ENCODE assay signal across 10 cellular contexts in the genomic region with DNA sequence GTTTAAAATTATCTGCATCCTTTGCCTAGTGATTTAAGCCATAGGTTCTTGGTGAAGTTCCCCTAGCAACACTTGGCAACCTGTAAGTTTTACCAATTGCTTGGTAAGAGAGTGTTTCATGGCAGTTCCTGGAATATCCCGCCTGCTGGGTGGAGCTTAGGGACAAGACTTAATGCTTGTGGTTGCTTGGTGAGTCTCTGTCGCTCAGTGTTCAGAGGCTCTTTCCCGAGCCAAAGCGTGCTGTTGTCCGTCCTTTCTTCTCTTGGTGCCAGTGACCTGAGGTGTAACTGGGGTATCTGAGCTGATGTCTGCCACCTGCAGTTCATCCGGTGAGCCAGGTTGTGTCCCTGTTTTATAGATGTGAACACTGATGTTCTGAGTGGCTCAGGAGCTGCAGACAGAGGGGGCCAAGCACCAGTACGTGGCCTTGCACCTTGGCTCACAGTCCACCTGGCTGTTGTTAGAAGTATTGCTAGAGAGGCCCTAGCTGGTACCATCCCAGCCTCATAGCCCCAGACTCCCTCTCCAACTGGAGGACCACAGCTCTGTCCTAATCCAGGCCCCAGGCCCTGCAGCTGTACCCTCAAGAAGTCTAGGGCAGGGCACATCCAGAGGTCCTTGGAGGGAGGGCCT. TPM values are rescaled to one million over a fixed set of nuclear protein-coding genes. Genes with fewer than 3 reads are reported as not detected.
DNase-seq lines count a peak whose midpoint lies in the region; ATAC-seq and FAIRE-seq lines count a peak whose summit lies in the region.
"Had no signal": no experiment of that assay in that cellular context is flagged by ENCODE, and none has a peak within 500 bp of the region (broad histone marks: within the 10 kb centered on the region; RNA-seq: fewer than 3 reads in every experiment).

No MANE protein-coding gene starts in this region.

- no peak overlapping the region for H3K23ac ChIP-seq in mesendoderm (ENCODE audit: low read length)

- no peak overlapping the region for H3K9ac ChIP-seq in mesendoderm (ENCODE audit: low read length)

- no CpG with 5 or more reads among the region's 7 CpGs for WGBS in mesendoderm (ENCODE audit: extremely low coverage, insufficient coverage, low lambda C conversion rate)

- no peak overlapping the region for H3K4me3 Mint-ChIP-seq in central memory CD8-positive, alpha-beta T cell
- H3K4me3 Mint-ChIP-seq: T-helper 1 cell treated with Interleukin-12 subunit alpha and Interleukin-12 subunit beta and Interleukin-4 antibody, amounts not matched to agents 30 μg/mL and 1 μg/mL, for 36 hours had no signal

- no peak overlapping the region for H3K27ac ChIP-seq in mesendoderm (ENCODE audit: low read depth, low read length)

- peaks cover 3% of the 10 kb centered on the region for H3K79me2 ChIP-seq in mesendoderm (ENCODE audit: control insufficient read depth, insufficient read depth, low read length)

- no peak overlapping the region for H3K18ac ChIP-seq in mesendoderm (ENCODE audit: low read length)

- ATAC-seq in central memory CD8-positive, alpha-beta T cell (replicated peaks; ENCODE audit: extremely low read depth, poor library complexity, severe bottlenecking): peak; percentile 24
- no peak for ATAC-seq in GM21390 (IDR thresholded peaks at IDR 0.05; ENCODE audit: unreplicated experiment)

- H3K4me1 Mint-ChIP-seq in central memory CD8-positive, alpha-beta T cell: peaks cover 57% of the 10 kb centered on the region

- no peak overlapping the region for H3K27ac Mint-ChIP-seq in central memory CD8-positive, alpha-beta T cell (ENCODE audit: low read depth)
- H3K27ac Mint-ChIP-seq: T-helper 1 cell treated with Interleukin-12 subunit alpha and Interleukin-12 subunit beta and Interleukin-4 antibody, amounts not matched to agents 30 μg/mL and 1 μg/mL, for 36 hours had no signal

- H3K36me3 Mint-ChIP-seq in central memory CD8-positive, alpha-beta T cell (ENCODE audit: insufficient read depth): no peaks in the 10 kb centered on the region
- H3K36me3 Mint-ChIP-seq: activated naive CD4-positive, alpha-beta T cell treated with anti-CD3 and anti-CD28 coated beads, Interleukin-2, amount 50 U/mL, for 72 hours had no signal

- H3K4me2 ChIP-seq in mesendoderm (ENCODE audit: low read length): no peak overlapping the region

- H3K4me3 ChIP-seq in mesendoderm (ENCODE audit: low read length): no peak overlapping the region

- no peak overlapping the region for H2BK120ac ChIP-seq in mesendoderm (ENCODE audit: low read depth, low read length)

- H2BK15ac ChIP-seq in mesendoderm (replicated peaks; ENCODE audit: low read depth): no peak overlapping the region

- DNase-seq in ELR (ENCODE audit: low read depth): peak; percentile 19
- peak; percentile 47 for DNase-seq in HT-29 (ENCODE audit: low spot score)
- no peak for DNase-seq in central memory CD8-positive, alpha-beta T cell (ENCODE audit: low spot score in 2 of 2)
- peak; percentile 86 for DNase-seq in mesendoderm
- no peak for DNase-seq in RCC 7860 (ENCODE audit: low spot score)
- DNase-seq in NCI-H187 treated with DMSO at 0.1 percent for 48 hours (lab: John Stamatoyannopoulos, UW): no peak
- DNase-seq: foreskin melanocyte had no signal

- H3K79me1 ChIP-seq in mesendoderm (ENCODE audit: low read length): peaks cover 12% of the 10 kb centered on the region

- no peak overlapping the region for H2AK5ac ChIP-seq in mesendoderm (ENCODE audit: low read length)

- no peak overlapping the region for H4K5ac ChIP-seq in mesendoderm (ENCODE audit: low read length)

- H3K56ac ChIP-seq in mesendoderm (ENCODE audit: low read length): no peak overlapping the region

- H3K36me3 ChIP-seq in mesendoderm (ENCODE audit: control insufficient read depth, insufficient read depth, low read length): no peaks in the 10 kb centered on the region

- H3K9me3 Mint-ChIP-seq in central memory CD8-positive, alpha-beta T cell: no peaks in the 10 kb centered on the region
- H3K9me3 Mint-ChIP-seq: activated naive CD4-positive, alpha-beta T cell treated with anti-CD3 and anti-CD28 coated beads, Interleukin-2, amount 50 U/mL, for 72 hours; T-helper 1 cell treated with Interleukin-12 subunit alpha and Interleukin-12 subunit beta and Interleukin-4 antibody, amounts not matched to agents 30 μg/mL and 1 μg/mL, for 36 hours had no signal

- no peak overlapping the region for H4K8ac ChIP-seq in mesendoderm (ENCODE audit: low read depth, low read length)

- no peaks in the 10 kb centered on the region for H3K4me1 ChIP-seq in mesendoderm (ENCODE audit: control insufficient read depth, low read depth, low read length)

- no peaks in the 10 kb centered on the region for H3K27me3 ChIP-seq in mesendoderm (ENCODE audit: insufficient read depth, low read length, poor library complexity)

- H3K27me3 Mint-ChIP-seq in central memory CD8-positive, alpha-beta T cell: no peaks in the 10 kb centered on the region

- H3K4ac ChIP-seq in mesendoderm (ENCODE audit: low read depth, low read length): no peak overlapping the region

- no peak for FAIRE-seq in RCC 7860 (lab: Jason Lieb, UNC)

- H2BK5ac ChIP-seq in mesendoderm (ENCODE audit: low read length): no peak overlapping the region

RNA-seq across cellular contexts. Expression of gene PHF2, which starts 16.1 kb away (rescaled TPM):
- total RNA-seq in HT-29 (2014; rRNA removed; shearing (Covaris generic)): 13.3 and 14.2 TPM in 2 replicates
- 6.5 TPM for polyA plus RNA-seq in mesendoderm (2013, experiment 1 of 2)
- 7.1 TPM for polyA plus RNA-seq in mesendoderm (2013, experiment 2 of 2)

Comparison
In these comparisons a context has a peak if more than half of its experiments do, and no peak if none do; other contexts are left out.
1. DNase-seq: peak in ELR (single experiment), HT-29 (single experiment) and mesendoderm (single experiment); none in central memory CD8-positive, alpha-beta T cell (0 of 2), RCC 7860 (single experiment) and NCI-H187 treated with DMSO at 0.1 percent for 48 hours (single experiment).